Comparison of ENCODE assay signal across 1 cellular context in the genomic region with DNA sequence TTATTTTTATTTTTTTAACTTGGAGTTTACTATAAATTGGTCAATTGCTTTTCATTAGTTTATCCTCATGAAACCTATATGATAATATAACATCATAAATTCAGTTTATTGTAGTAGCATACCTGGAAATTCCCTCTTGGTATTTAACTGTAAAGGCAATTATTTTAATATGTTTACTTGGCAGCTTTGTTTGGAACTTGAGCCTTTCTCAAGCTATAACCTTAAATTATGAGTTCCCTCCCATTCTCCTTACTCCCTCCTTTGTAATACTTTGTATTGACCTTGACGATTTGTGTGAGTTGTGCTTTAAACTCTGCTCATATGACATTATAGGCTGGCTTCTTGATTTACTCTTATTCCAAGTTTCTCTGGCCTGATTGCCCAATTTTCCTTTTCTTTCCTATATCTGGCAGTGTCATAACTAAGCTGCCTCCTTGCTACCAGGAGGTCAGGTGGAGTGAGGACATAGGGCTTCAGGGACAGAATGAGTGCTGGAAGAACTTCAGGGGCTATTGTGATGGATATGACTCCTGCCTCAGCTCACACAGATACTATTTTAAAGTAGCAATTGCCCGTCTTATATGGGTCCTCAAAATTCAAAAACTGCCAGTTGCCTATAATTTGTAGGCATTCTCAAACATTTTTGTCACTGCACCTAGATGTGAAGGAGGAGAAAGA.
TF ChIP-seq lines count a peak whose summit lies in the region.

No MANE protein-coding gene starts in this region.

TF ChIP-seq in H1, 55 proteins besides CTCF, POLR2A, EP300 and RAD21 (continued from another document):
- TF ChIP-seq, protein P1, sequence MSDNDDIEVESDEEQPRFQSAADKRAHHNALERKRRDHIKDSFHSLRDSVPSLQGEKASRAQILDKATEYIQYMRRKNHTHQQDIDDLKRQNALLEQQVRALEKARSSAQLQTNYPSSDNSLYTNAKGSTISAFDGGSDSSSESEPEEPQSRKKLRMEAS (IDR thresholded peaks at IDR 0.05), result no peak
- TF ChIP-seq TBP (IDR thresholded peaks at IDR 0.05; ENCODE audit: low read depth, low read length) (no peak), KDM4A (IDR thresholded peaks at IDR 0.05; ENCODE audit: low read depth, low read length, severe bottlenecking) (no peak), HDAC6 (IDR thresholded peaks at IDR 0.05; ENCODE audit: low read depth, low read length) (no peak), EZH2 (IDR thresholded peaks at IDR 0.05; ENCODE audit: low read depth, low read length, severe bottlenecking) (no peak), BACH1 (IDR thresholded peaks at IDR 0.05; ENCODE audit: low read length) (no peak), TAF7 (optimal IDR thresholded peaks at IDR 0.05; ENCODE audit: borderline replicate concordance, low read depth, low read length) (no peak), SIX5 (IDR thresholded peaks at IDR 0.05; ENCODE audit: low read depth, low read length) (no peak)
